ENCODE assay signal across 8 cellular contexts in genomic region chr1:72623299-72623708, GRCh38.
A peak's percentile ranks its signal among the peaks of the same experiment; 100 is the strongest.
DNase-seq lines count a peak whose midpoint lies in the region; ATAC-seq and TF ChIP-seq lines count a peak whose summit lies in the region.

No MANE protein-coding gene starts in this region.

- H3K27me3 ChIP-seq in right atrium auricular region, result no peaks in the 10 kb centered on the region

- peak; percentile 39 for TF ChIP-seq CTCF in WTC11 (IDR thresholded peaks at IDR 0.05)
- peak; percentile 14 to 63 for TF ChIP-seq CTCF in right atrium auricular region (IDR thresholded peaks at IDR 0.05)

- H3K36me3 Mint-ChIP-seq in WTC11, result no peaks in the 10 kb centered on the region

- CTCF ChIA-PET in WTC11 (lab: Charles Lee), result interaction anchor here (0.5 to 1.7 kb wide), 9 partner anchors 11 to 101 kb away, joined by 3 to 10 read pairs (median 3); no protein-coding TSS in a partner anchor

- no peaks in the 10 kb centered on the region for H3K36me3 ChIP-seq in right atrium auricular region

- H3K4me1 ChIP-seq in right atrium auricular region, result no peaks in the 10 kb centered on the region

- H3K9me3 ChIP-seq in right atrium auricular region, result no peaks in the 10 kb centered on the region

- no peak overlapping the region for H3K27ac ChIP-seq in right atrium auricular region

- DNase-seq in AG08395 (ENCODE audit: low spot score) (peak; percentile 35), NCI-H2081 (lab: John Stamatoyannopoulos, UW) (peak; percentile 52 to 76), WTC11 (ENCODE audit: low spot score) (no peak), right atrium auricular region (ENCODE audit: low spot score) (no peak), skeletal muscle cell (ENCODE audit: low read depth) (no peak)
- no peak for DNase-seq in activated CD4-positive, CD25-positive, alpha-beta regulatory T cell treated with anti-CD3 and anti-CD28 coated beads, Interleukin-2, amount 50 U/mL, for 72 hours

- no peaks in the 10 kb centered on the region for H3K27me3 Mint-ChIP-seq in WTC11 (ENCODE audit: low read depth)

- POLR2A ChIA-PET in WTC11 (lab: Charles Lee), result no interaction called here

- H3K27ac Mint-ChIP-seq in WTC11, result no peak overlapping the region

- H3K4me3 ChIP-seq in right atrium auricular region (peak overlapping the region in 1 of 2 donors; percentile 33), skeletal muscle cell (ENCODE audit: low read depth, low read length) (peak overlapping the region; percentile 6)

- peak; percentile 72 for ATAC-seq in GM18508 (IDR thresholded peaks at IDR 0.05; ENCODE audit: insufficient read depth, unreplicated experiment)
- peak; percentile 80 for ATAC-seq in HG03025 (IDR thresholded peaks at IDR 0.05; ENCODE audit: low FRiP score, unreplicated experiment)
- ATAC-seq in WTC11, result peak; percentile 90

- no peaks in the 10 kb centered on the region for H3K9me3 Mint-ChIP-seq in WTC11

- H3K4me3 Mint-ChIP-seq in WTC11, result no peak overlapping the region

- no peaks in the 10 kb centered on the region for H3K4me1 Mint-ChIP-seq in WTC11

TF ChIP-seq in WTC11, 78 proteins besides CTCF, POLR2A, EP300 and RAD21:
- TF ChIP-seq ZNF121 (CRISPR knock-in tag; IDR thresholded peaks at IDR 0.05), result no peak

Comparison
In these comparisons a context has a peak if more than half of its experiments do, and no peak if none do; other contexts are left out.
1. DNase-seq: peak in AG08395 (single experiment) and NCI-H2081 (2 of 2); none in WTC11 (single experiment), right atrium auricular region (single experiment), skeletal muscle cell (single experiment) and activated CD4-positive, CD25-positive, alpha-beta regulatory T cell treated with anti-CD3 and anti-CD28 coated beads, Interleukin-2, amount 50 U/mL, for 72 hours (single experiment).
2. Peak in every context shown above with its lines, with median percentiles within 50 percentile points of each other: ATAC-seq.